In the genomic region with DNA sequence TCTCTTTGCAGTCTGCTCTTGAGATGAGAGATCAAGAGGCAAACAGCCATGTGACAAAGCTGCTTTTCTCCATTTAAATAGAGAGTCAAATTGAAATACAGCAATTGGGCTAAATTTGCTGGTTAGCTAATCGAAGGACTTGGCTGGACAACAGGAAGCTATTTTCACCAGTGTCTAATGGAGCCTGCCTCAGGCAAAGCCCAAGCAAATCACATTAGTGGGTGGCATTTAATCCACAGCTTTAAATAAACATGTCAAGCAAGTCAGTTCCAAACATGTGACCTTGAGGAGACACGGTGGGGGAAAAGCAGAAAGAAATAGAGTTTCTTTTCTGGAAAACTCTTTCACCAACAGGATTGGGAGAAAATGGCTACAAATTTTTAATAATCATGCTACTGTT, we compare ENCODE assay signal across 16 cellular contexts.
"Had no signal": no experiment of that assay in that cellular context is flagged by ENCODE, and none has a peak within 500 bp of the region (broad histone marks: within the 10 kb centered on the region; RNA-seq: fewer than 3 reads in every experiment).

No MANE protein-coding gene starts in this region.

- H3K27me3 Mint-ChIP-seq: activated naive CD4-positive, alpha-beta T cell treated with anti-CD3 and anti-CD28 coated beads, Interleukin-2, amount 50 U/mL, for 24 hours; activated T-cell treated with anti-CD3 and anti-CD28 coated beads, Interleukin-2, amount 50 U/mL, for 24 hours; naive thymus-derived CD4-positive, alpha-beta T cell; progenitor cell of endocrine pancreas had no signal

- H3K4me3 ChIP-seq: lung, right lobe of liver had no signal

- H3K27me3 ChIP-seq: right lobe of liver had no signal

- H3K4me3 Mint-ChIP-seq: activated naive CD4-positive, alpha-beta T cell treated with anti-CD3 and anti-CD28 coated beads, Interleukin-2, amount 50 U/mL, for 24 hours; activated T-cell treated with anti-CD3 and anti-CD28 coated beads, Interleukin-2, amount 50 U/mL, for 24 hours; naive thymus-derived CD4-positive, alpha-beta T cell had no signal

- DNase-seq: activated effector memory CD4-positive, alpha-beta T cell treated with Interleukin-2 at 50 U/mL for 16 hours; activated T-cell treated with anti-CD3 and anti-CD28 coated beads, Interleukin-2, amount 50 U/mL, for 24 hours; central memory CD4-positive, alpha-beta T cell; cortex of kidney; effector CD8-positive, alpha-beta T cell; hypothalamus; naive thymus-derived CD4-positive, alpha-beta T cell; nucleus accumbens; right lobe of liver; stimulated activated naive CD4-positive, alpha-beta T cell treated with Interleukin-2 at 50 U/mL for 16 hours; trophoblast cell had no signal

- H3K27ac ChIP-seq: epithelial cell of prostate, right lobe of liver had no signal

- H3K27ac Mint-ChIP-seq: activated naive CD4-positive, alpha-beta T cell treated with anti-CD3 and anti-CD28 coated beads, Interleukin-2, amount 50 U/mL, for 24 hours had no signal

- H3K9me3 ChIP-seq: right lobe of liver had no signal

- H3K36me3 ChIP-seq: right lobe of liver had no signal

- ATAC-seq: activated CD4-positive, CD25-positive, alpha-beta regulatory T cell treated with anti-CD3 and anti-CD28 coated beads, Interleukin-2, amount 50 U/mL, for 24 hours; naive thymus-derived CD4-positive, alpha-beta T cell had no signal
